Comparison of ENCODE assay signal across 34 cellular contexts in genomic region chr18:36675076-36675475, GRCh38.
"Had no signal": no experiment of that assay in that cellular context is flagged by ENCODE, and none has a peak within 500 bp of the region (broad histone marks: within the 10 kb centered on the region; RNA-seq: fewer than 3 reads in every experiment).

No MANE protein-coding gene starts in this region.

- H3K9me3 ChIP-seq: gastrocnemius medialis had no signal

- H3K36me3 Mint-ChIP-seq: activated naive CD8-positive, alpha-beta T cell had no signal

- H3K4me3 Mint-ChIP-seq: activated CD4-positive, alpha-beta T cell treated with anti-CD3 and anti-CD28 coated beads for 36 hours; activated CD4-positive, alpha-beta T cell treated with anti-CD3 and anti-CD28 coated beads, Interleukin-2, amount 10 ng/mL, durations not matched to agents 7 days and 5 days; activated CD8-positive, alpha-beta T cell treated with anti-CD3 and anti-CD28 coated beads for 36 hours; activated naive CD8-positive, alpha-beta T cell; activated T-cell treated with anti-CD3 and anti-CD28 coated beads, Interleukin-2, amount 50 U/mL, for 4 hours; activated T-helper 17 cell treated with anti-CD3 and anti-CD28 coated beads, Interleukin-2, amount 50 U/mL, for 72 hours; effector memory CD8-positive, alpha-beta T cell; T-helper 17 cell; T-helper 2 cell treated with Interferon-gamma antibody and Interleukin-4, amounts not matched to agents 5 μg/mL and 100 μg/mL, for 36 hours had no signal

- H3K27ac ChIP-seq: brain microvascular endothelial cell, esophagus muscularis mucosa, foreskin keratinocyte, gastrocnemius medialis, heart left ventricle had no signal

- H3K27me3 ChIP-seq: brain microvascular endothelial cell, esophagus muscularis mucosa, foreskin keratinocyte, gastrocnemius medialis, heart left ventricle had no signal

- ATAC-seq: activated CD4-positive, alpha-beta T cell treated with anti-CD3 and anti-CD28 coated beads for 36 hours; activated CD8-positive, alpha-beta T cell treated with anti-CD3 and anti-CD28 coated beads for 36 hours; activated T-cell treated with anti-CD3 and anti-CD28 coated beads, Interleukin-2, amount 50 U/mL, for 4 hours; activated T-helper 17 cell treated with anti-CD3 and anti-CD28 coated beads, Interleukin-2, amount 50 U/mL, for 72 hours; effector memory CD8-positive, alpha-beta T cell; foreskin keratinocyte; gastrocnemius medialis; T-helper 17 cell had no signal

- H3K4me3 ChIP-seq: esophagus muscularis mucosa, gastrocnemius medialis, heart left ventricle had no signal

- FAIRE-seq: astrocyte, colon had no signal

- H3K27ac Mint-ChIP-seq: activated CD4-positive, alpha-beta T cell treated with anti-CD3 and anti-CD28 coated beads for 36 hours; activated CD4-positive, alpha-beta T cell treated with anti-CD3 and anti-CD28 coated beads, Interleukin-2, amount 10 ng/mL, durations not matched to agents 7 days and 5 days; activated CD8-positive, alpha-beta T cell treated with anti-CD3 and anti-CD28 coated beads for 36 hours; activated naive CD8-positive, alpha-beta T cell; activated T-helper 17 cell treated with anti-CD3 and anti-CD28 coated beads, Interleukin-2, amount 50 U/mL, for 72 hours; effector memory CD8-positive, alpha-beta T cell; T-helper 17 cell; T-helper 2 cell treated with Interferon-gamma antibody and Interleukin-4, amounts not matched to agents 5 μg/mL and 100 μg/mL, for 36 hours had no signal

- DNase-seq: activated CD4-positive, alpha-beta T cell treated with anti-CD3 and anti-CD28 coated beads for 36 hours; activated CD4-positive, alpha-beta T cell treated with anti-CD3 and anti-CD28 coated beads, Interleukin-2, amount 10 ng/mL, durations not matched to agents 7 days and 5 days; activated CD4-positive, alpha-beta T cell treated with anti-CD3 and anti-CD28 coated beads, Interleukin-2, amount 50 U/mL, for 4 hours; activated CD4-positive, CD25-positive, alpha-beta regulatory T cell; activated CD4-positive, CD25-positive, alpha-beta regulatory T cell treated with anti-CD3 and anti-CD28 coated beads, Interleukin-2, amount 50 U/mL, for 72 hours; activated CD8-positive, alpha-beta memory T cell treated with anti-CD3 and anti-CD28 coated beads for 24 hours; activated CD8-positive, alpha-beta T cell treated with anti-CD3 and anti-CD28 coated beads for 36 hours; activated effector memory CD4-positive, alpha-beta T cell treated with Interleukin-2 at 50 U/mL for 16 hours; activated gamma-delta T cell treated with Interleukin-2 at 50 U/mL for 16 hours; activated naive CD4-positive, alpha-beta T cell treated with anti-CD3 and anti-CD28 coated beads, Interleukin-2, amount 50 U/mL, for 16 hours; activated naive CD4-positive, alpha-beta T cell treated with Interleukin-2 at 50 U/mL for 16 hours; activated T-cell treated with anti-CD3 and anti-CD28 coated beads, Interleukin-2, amount 50 U/mL, for 4 hours; amniotic stem cell; anterior cingulate cortex; brain microvascular endothelial cell; caudate nucleus; cortex of kidney; dermis blood vessel endothelial cell; effector CD4-positive, alpha-beta T cell; effector memory CD8-positive, alpha-beta T cell; erythroblast; foreskin keratinocyte; gastrocnemius medialis; glutamatergic neuron; heart left ventricle; T-helper 1 cell; T-helper 17 cell; T1000 had no signal

- H3K36me3 ChIP-seq: brain microvascular endothelial cell, esophagus muscularis mucosa, gastrocnemius medialis had no signal

- H3K9me3 Mint-ChIP-seq: activated T-cell treated with anti-CD3 and anti-CD28 coated beads, Interleukin-2, amount 50 U/mL, for 4 hours; activated T-helper 17 cell treated with anti-CD3 and anti-CD28 coated beads, Interleukin-2, amount 50 U/mL, for 72 hours; T-helper 2 cell treated with Interferon-gamma antibody and Interleukin-4, amounts not matched to agents 5 μg/mL and 100 μg/mL, for 36 hours had no signal

- H3K4me1 Mint-ChIP-seq: activated T-helper 17 cell treated with anti-CD3 and anti-CD28 coated beads, Interleukin-2, amount 50 U/mL, for 72 hours had no signal
